ENCODE assay signal across 25 cellular contexts in genomic region chr9:17807670-17808282, GRCh38.
DNase-seq lines count a peak whose midpoint lies in the region; ATAC-seq and TF ChIP-seq lines count a peak whose summit lies in the region.
"Had no signal": no experiment of that assay in that cellular context is flagged by ENCODE, and none has a peak within 500 bp of the region (broad histone marks: within the 10 kb centered on the region; RNA-seq: fewer than 3 reads in every experiment).

No MANE protein-coding gene starts in this region.

- peak; percentile 90 for DNase-seq in NCI-H2081 treated with DMSO at 0.1 percent for 48 hours (lab: John Stamatoyannopoulos, UW)
- peak; percentile 11 for DNase-seq in mucosa of gallbladder (ENCODE audit: low spot score)
- no peak for DNase-seq in KG1 (lab: John Stamatoyannopoulos, UW)
- DNase-seq in activated naive CD4-positive, alpha-beta T cell treated with Interleukin-2 at 50 U/mL for 16 hours: no peak
- DNase-seq: activated CD4-positive, alpha-beta T cell treated with anti-CD3 and anti-CD28 coated beads, Interleukin-2, amount 50 U/mL, for 1 hour; activated effector memory CD4-positive, alpha-beta T cell treated with Interleukin-2 at 50 U/mL for 16 hours; activated naive CD8-positive, alpha-beta T cell treated with anti-CD3 and anti-CD28 coated beads, Interleukin-2, amount 50 U/mL, for 24 hours; brain microvascular endothelial cell; CD4-positive, alpha-beta T cell; effector memory CD8-positive, alpha-beta T cell; esophagus squamous epithelium; HFFc6; left cardiac atrium; midbrain; NCI-H1930; posterior cingulate gyrus; stimulated activated naive B cell treated with anti-CD40 and anti-IgM and Interleukin-4, amounts not matched to agents 10 μg/mL and 1 μg/mL and 100 μg/mL, for 72 hours; T-helper 17 cell; thyroid gland had no signal

- peak overlapping the region; percentile 41 for H3K27ac ChIP-seq in VCaP
- H3K27ac ChIP-seq: brain microvascular endothelial cell, esophagus squamous epithelium, HL-60, SJSA1, thyroid gland had no signal

- TF ChIP-seq CTCF in VCaP (conservative IDR thresholded peaks at IDR 0.05): no peak

- ATAC-seq in GM18867 (IDR thresholded peaks at IDR 0.05; ENCODE audit: unreplicated experiment) (peak; percentile 28), HG02759 (IDR thresholded peaks at IDR 0.05; ENCODE audit: unreplicated experiment) (no peak)
- ATAC-seq: activated naive CD8-positive, alpha-beta T cell treated with anti-CD3 and anti-CD28 coated beads, Interleukin-2, amount 50 U/mL, for 24 hours; effector memory CD8-positive, alpha-beta T cell; left cardiac atrium; Panc1; stimulated activated naive B cell treated with anti-CD40 and anti-IgM and Interleukin-4, amounts not matched to agents 10 μg/mL and 1 μg/mL and 100 μg/mL, for 72 hours; T-helper 17 cell had no signal

Comparison
In these comparisons a context has a peak if more than half of its experiments do, and no peak if none do; other contexts are left out.
1. DNase-seq: peak in NCI-H2081 treated with DMSO at 0.1 percent for 48 hours (single experiment) and mucosa of gallbladder (single experiment); none in KG1 (single experiment) and activated naive CD4-positive, alpha-beta T cell treated with Interleukin-2 at 50 U/mL for 16 hours (single experiment).